In the genomic region with DNA sequence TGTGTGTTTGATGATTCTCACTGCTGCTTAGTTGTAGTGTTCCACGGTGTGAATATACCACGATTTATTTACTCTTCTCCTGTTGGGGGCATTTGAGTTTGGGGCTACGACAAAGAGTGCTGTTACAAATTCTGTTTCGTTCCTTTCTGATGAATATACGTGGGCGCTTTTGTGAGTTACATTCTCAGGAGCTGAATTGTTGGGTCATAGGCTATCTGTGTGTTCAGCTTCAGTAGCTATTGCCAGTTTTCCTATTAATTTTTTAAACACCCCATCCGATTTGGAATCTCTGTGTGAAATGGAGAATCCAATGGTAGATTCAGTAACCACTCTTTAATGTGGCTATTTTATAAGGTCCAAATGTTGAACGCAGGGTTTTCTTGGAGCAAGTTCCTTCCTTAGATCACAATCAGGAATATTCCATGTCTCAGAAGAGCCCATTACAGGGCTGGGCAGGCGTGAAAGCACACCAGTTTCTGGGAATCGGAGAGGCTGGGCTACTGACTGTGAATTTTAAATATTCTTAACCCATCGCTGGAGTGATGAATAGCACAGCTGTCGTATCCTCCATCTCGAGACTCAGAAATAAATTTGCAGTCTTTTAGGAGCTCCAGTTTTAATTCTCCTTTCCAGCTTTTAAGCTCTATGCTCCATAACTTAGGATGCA, we compare ENCODE assay signal across 1 cellular context.
TF ChIP-seq lines count a peak whose summit lies in the region.

No MANE protein-coding gene starts in this region.

TF ChIP-seq in SK-N-SH treated with all-trans-retinoic acid at 6 μM for 48 hours, 23 proteins besides CTCF, POLR2A, EP300 and RAD21 (continued from another document):
- TF ChIP-seq, protein P1, sequence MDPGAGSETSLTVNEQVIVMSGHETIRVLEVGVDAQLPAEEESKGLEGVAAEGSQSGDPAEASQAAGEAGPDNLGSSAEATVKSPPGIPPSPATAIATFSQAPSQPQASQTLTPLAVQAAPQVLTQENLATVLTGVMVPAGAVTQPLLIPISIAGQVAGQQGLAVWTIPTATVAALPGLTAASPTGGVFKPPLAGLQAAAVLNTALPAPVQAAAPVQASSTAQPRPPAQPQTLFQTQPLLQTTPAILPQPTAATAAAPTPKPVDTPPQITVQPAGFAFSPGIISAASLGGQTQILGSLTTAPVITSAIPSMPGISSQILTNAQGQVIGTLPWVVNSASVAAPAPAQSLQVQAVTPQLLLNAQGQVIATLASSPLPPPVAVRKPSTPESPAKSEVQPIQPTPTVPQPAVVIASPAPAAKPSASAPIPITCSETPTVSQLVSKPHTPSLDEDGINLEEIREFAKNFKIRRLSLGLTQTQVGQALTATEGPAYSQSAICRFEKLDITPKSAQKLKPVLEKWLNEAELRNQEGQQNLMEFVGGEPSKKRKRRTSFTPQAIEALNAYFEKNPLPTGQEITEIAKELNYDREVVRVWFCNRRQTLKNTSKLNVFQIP (CRISPR knock-in tag; IDR thresholded peaks at IDR 0.05; ENCODE audit: borderline replicate concordance, low read depth), result no peak
